Comparison of ENCODE assay signal across 1 cellular context in the genomic region with DNA sequence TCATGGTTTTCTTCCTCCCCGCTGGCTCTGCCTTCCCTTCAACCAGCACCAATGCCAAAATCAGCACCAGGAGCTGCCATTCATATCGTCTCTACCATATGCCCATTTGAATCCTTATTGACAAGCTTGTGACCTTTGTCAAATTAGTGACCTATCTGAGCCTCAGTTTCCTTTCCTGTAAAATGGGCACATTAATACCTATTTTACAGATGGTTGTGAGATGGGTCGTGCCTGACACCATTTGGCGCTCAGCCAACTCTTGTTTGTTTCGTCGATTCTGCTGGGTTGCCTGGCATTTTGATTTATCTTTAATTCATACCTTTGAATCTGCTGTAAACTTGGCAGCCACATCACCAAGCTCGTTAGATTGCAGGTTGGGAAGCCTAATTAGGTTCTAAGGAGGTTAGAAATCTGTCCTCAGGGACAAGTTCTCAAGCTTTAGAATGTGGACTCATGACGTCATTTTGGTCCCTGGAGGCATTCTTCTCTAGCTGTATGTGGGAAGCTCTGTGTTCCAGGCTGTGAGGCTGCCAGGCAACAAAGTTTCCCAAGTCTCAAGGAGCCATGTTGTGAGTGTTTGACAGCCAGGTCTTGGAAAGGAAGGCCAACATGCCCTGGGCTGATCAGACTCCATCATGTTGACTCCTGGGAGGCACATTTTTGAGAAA.
TF ChIP-seq lines count a peak whose summit lies in the region.

No MANE protein-coding gene starts in this region.

TF ChIP-seq in HepG2, 621 proteins besides CTCF, POLR2A, EP300 and RAD21 (continued from another document):
- TF ChIP-seq, protein P1, sequence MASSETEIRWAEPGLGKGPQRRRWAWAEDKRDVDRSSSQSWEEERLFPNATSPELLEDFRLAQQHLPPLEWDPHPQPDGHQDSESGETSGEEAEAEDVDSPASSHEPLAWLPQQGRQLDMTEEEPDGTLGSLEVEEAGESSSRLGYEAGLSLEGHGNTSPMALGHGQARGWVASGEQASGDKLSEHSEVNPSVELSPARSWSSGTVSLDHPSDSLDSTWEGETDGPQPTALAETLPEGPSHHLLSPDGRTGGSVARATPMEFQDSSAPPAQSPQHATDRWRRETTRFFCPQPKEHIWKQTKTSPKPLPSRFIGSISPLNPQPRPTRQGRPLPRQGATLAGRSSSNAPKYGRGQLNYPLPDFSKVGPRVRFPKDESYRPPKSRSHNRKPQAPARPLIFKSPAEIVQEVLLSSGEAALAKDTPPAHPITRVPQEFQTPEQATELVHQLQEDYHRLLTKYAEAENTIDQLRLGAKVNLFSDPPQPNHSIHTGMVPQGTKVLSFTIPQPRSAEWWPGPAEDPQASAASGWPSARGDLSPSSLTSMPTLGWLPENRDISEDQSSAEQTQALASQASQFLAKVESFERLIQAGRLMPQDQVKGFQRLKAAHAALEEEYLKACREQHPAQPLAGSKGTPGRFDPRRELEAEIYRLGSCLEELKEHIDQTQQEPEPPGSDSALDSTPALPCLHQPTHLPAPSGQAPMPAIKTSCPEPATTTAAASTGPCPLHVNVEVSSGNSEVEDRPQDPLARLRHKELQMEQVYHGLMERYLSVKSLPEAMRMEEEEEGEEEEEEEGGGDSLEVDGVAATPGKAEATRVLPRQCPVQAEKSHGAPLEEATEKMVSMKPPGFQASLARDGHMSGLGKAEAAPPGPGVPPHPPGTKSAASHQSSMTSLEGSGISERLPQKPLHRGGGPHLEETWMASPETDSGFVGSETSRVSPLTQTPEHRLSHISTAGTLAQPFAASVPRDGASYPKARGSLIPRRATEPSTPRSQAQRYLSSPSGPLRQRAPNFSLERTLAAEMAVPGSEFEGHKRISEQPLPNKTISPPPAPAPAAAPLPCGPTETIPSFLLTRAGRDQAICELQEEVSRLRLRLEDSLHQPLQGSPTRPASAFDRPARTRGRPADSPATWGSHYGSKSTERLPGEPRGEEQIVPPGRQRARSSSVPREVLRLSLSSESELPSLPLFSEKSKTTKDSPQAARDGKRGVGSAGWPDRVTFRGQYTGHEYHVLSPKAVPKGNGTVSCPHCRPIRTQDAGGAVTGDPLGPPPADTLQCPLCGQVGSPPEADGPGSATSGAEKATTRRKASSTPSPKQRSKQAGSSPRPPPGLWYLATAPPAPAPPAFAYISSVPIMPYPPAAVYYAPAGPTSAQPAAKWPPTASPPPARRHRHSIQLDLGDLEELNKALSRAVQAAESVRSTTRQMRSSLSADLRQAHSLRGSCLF (CRISPR knock-in tag; IDR thresholded peaks at IDR 0.05; ENCODE audit: borderline replicate concordance), result no peak
- TF ChIP-seq ZNF552 (CRISPR knock-in tag; IDR thresholded peaks at IDR 0.05; ENCODE audit: borderline replicate concordance) (no peak), ZNF781 (CRISPR knock-in tag; IDR thresholded peaks at IDR 0.05; ENCODE audit: borderline replicate concordance, not compliant biosample characterization) (no peak), ATF7 (IDR thresholded peaks at IDR 0.05) (peak; percentile 97), ATF7 (CRISPR knock-in tag; IDR thresholded peaks at IDR 0.05) (no peak), NFKBIZ (CRISPR knock-in tag; IDR thresholded peaks at IDR 0.05) (no peak), RFXAP (CRISPR knock-in tag; IDR thresholded peaks at IDR 0.05; ENCODE audit: borderline replicate concordance) (no peak), ARID4A (CRISPR knock-in tag; IDR thresholded peaks at IDR 0.05; ENCODE audit: borderline replicate concordance) (no peak), FOXO4 (CRISPR knock-in tag; conservative IDR thresholded peaks at IDR 0.05) (no peak), SOX13 (IDR thresholded peaks at IDR 0.05) (no peak), SOX13 (CRISPR knock-in tag; conservative IDR thresholded peaks at IDR 0.05 in 1 of 2, IDR thresholded peaks at IDR 0.05 in 1 of 2) (no peak)
